In genomic region chr4:15681372-15682339, GRCh38 we compare ENCODE assay signal across 1 cellular context.
A peak's percentile ranks its signal among the peaks of the same experiment; 100 is the strongest.
TF ChIP-seq lines count a peak whose summit lies in the region.

FAM200B (plus strand) TSS chr4:15681827; CDS start chr4:15686978, 5,151 bp downstream.

TF ChIP-seq in H1, 55 proteins besides CTCF, POLR2A, EP300 and RAD21 (continued from another document):
- TF ChIP-seq PHF8 (conservative IDR thresholded peaks at IDR 0.05; ENCODE audit: low read depth, low read length) (peak; percentile 83), ZNF274 (IDR thresholded peaks at IDR 0.05; ENCODE audit: borderline replicate concordance, extremely low read depth, low read length) (no peak), KDM5A (IDR thresholded peaks at IDR 0.05; ENCODE audit: low read length) (no peak), NANOG (IDR thresholded peaks at IDR 0.05; ENCODE audit: insufficient read depth, low read depth, low read length, poor library complexity, severe bottlenecking) (no peak), TCF12 (IDR thresholded peaks at IDR 0.05; ENCODE audit: low read depth, low read length) (0 out of 2 replicates have a peak, but pooled peaks have one; percentile 12), CEBPB (IDR thresholded peaks at IDR 0.05; ENCODE audit: low read depth, low read length) (no peak), BACH1 (IDR thresholded peaks at IDR 0.05; ENCODE audit: low read length) (no peak; the same call in 1 of the 2 replicates), FOSL1 (IDR thresholded peaks at IDR 0.05; ENCODE audit: insufficient read depth, low read depth, low read length) (no peak), RXRA (IDR thresholded peaks at IDR 0.05; ENCODE audit: insufficient read depth, low read depth, low read length) (no peak), SIX5 (IDR thresholded peaks at IDR 0.05; ENCODE audit: low read depth, low read length) (no peak), USF2 (IDR thresholded peaks at IDR 0.05; ENCODE audit: low read length) (no peak), BRCA1 (IDR thresholded peaks at IDR 0.05; ENCODE audit: low read depth, low read length) (peak; percentile 99), GTF2F1 (IDR thresholded peaks at IDR 0.05; ENCODE audit: borderline replicate concordance, low read depth, low read length) (peak; percentile 84), EZH2 (IDR thresholded peaks at IDR 0.05; ENCODE audit: low read depth, low read length, severe bottlenecking) (no peak), SAP30 (IDR thresholded peaks at IDR 0.05; ENCODE audit: insufficient read depth, insufficient replicate concordance, low read length) (peak; percentile 65), HDAC6 (IDR thresholded peaks at IDR 0.05; ENCODE audit: low read depth, low read length) (no peak), E2F6 (IDR thresholded peaks at IDR 0.05) (no peak; the same call in 1 of the 2 replicates), SIRT6 (IDR thresholded peaks at IDR 0.05; ENCODE audit: low read length) (no peak), BCL11A (IDR thresholded peaks at IDR 0.05; ENCODE audit: low read depth in 2 of 2, low read length in 2 of 2) (no peak), RFX5 (IDR thresholded peaks at IDR 0.05; ENCODE audit: borderline replicate concordance, low read depth, low read length) (no peak), KDM4A (IDR thresholded peaks at IDR 0.05; ENCODE audit: low read depth, low read length, severe bottlenecking) (peak; percentile 98), MAFK (IDR thresholded peaks at IDR 0.05; ENCODE audit: low read depth, low read length) (no peak), TBP (IDR thresholded peaks at IDR 0.05; ENCODE audit: low read depth, low read length) (peak; percentile 83), KDM1A (IDR thresholded peaks at IDR 0.05; ENCODE audit: borderline replicate concordance, low read length) (no peak), SRF (IDR thresholded peaks at IDR 0.05; ENCODE audit: low read depth, low read length) (0 out of 2 replicates have a peak, but pooled peaks have one; percentile 3), YY1 (IDR thresholded peaks at IDR 0.05; ENCODE audit: low read depth, low read length) (no peak), TEAD4 (IDR thresholded peaks at IDR 0.05; ENCODE audit: low read depth, low read length) (peak; percentile 80), RBBP5 (IDR thresholded peaks at IDR 0.05; ENCODE audit: borderline replicate concordance, low read depth, low read length) (peak; percentile 66), CHD1 (IDR thresholded peaks at IDR 0.05; ENCODE audit: low read depth, low read length) (no peak), CREB1 (IDR thresholded peaks at IDR 0.05) (peak; percentile 49; the same call in 1 of the 2 replicates), SP2 (IDR thresholded peaks at IDR 0.05; ENCODE audit: low read length) (no peak), JUND (IDR thresholded peaks at IDR 0.05; ENCODE audit: low read length) (no peak), CHD7 (IDR thresholded peaks at IDR 0.05; ENCODE audit: insufficient replicate concordance, low read length) (no peak), ATF2 (IDR thresholded peaks at IDR 0.05; ENCODE audit: low read length) (no peak; the same call in 1 of the 2 replicates), JUN (IDR thresholded peaks at IDR 0.05; ENCODE audit: low read depth, low read length) (no peak), NRF1 (IDR thresholded peaks at IDR 0.05; ENCODE audit: low read depth, low read length) (peak; percentile 97), SP1 (IDR thresholded peaks at IDR 0.05; ENCODE audit: low read depth, low read length) (0 out of 2 replicates have a peak, but pooled peaks have one; percentile 13), CBX5 (IDR thresholded peaks at IDR 0.05; ENCODE audit: low read depth, low read length) (no peak)
